19 cellular contexts compared by ENCODE assay signal in genomic region chr12:87795555-87795954, GRCh38.
DNase-seq lines count a peak whose midpoint lies in the region; ATAC-seq, FAIRE-seq and TF ChIP-seq lines count a peak whose summit lies in the region.
"Had no signal": no experiment of that assay in that cellular context is flagged by ENCODE, and none has a peak within 500 bp of the region (broad histone marks: within the 10 kb centered on the region; RNA-seq: fewer than 3 reads in every experiment).

No MANE protein-coding gene starts in this region.

- no peak for TF ChIP-seq POLR2A in A549 (IDR thresholded peaks at IDR 0.05; ENCODE audit: low read length)
- no peak for TF ChIP-seq POLR2A in H54 (IDR thresholded peaks at IDR 0.05; ENCODE audit: low read depth, low read length)

- no peak for DNase-seq in A549 (ENCODE audit: low read depth in 1 of 2, low spot score in 1 of 2)
- no peak for DNase-seq in H54 (ENCODE audit: insufficient read length, low spot score)
- DNase-seq in mesothelial cell of epicardium (ENCODE audit: low spot score in 2 of 2, unreplicated experiment in 2 of 2) = no peak
- no peak for DNase-seq in NCI-H774 (lab: John Stamatoyannopoulos, UW)
- DNase-seq in NCI-H187 treated with DMSO at 0.1 percent for 48 hours (lab: John Stamatoyannopoulos, UW) = no peak
- DNase-seq: 8988T; C1 segment of cervical spinal cord; Calu3; CD4-positive, alpha-beta memory T cell; COR-L47; DMS153; DND-41; GOT3; H7; HCEC 1CT had no signal

- no peak for TF ChIP-seq RAD21 in A549 (conservative IDR thresholded peaks at IDR 0.05 in 1 of 2, IDR thresholded peaks at IDR 0.05 in 1 of 2)

- no peaks in the 10 kb centered on the region for H3K9me3 ChIP-seq in A549

- H3K4me1 Mint-ChIP-seq in mesothelial cell of epicardium = peaks cover 26% of the 10 kb centered on the region
- H3K4me1 Mint-ChIP-seq: CD4-positive, alpha-beta memory T cell had no signal

- peak overlapping the region; percentile 11 for H3K27ac Mint-ChIP-seq in mesothelial cell of epicardium
- H3K27ac Mint-ChIP-seq: CD4-positive, alpha-beta memory T cell had no signal

- H3K27ac ChIP-seq in A549 = peak overlapping the region; percentile 81 to 84

- H3K27me3 Mint-ChIP-seq in mesothelial cell of epicardium (ENCODE audit: low read depth) = no peaks in the 10 kb centered on the region
- H3K27me3 Mint-ChIP-seq: CD4-positive, alpha-beta memory T cell had no signal

- no peak overlapping the region for H3K4me3 Mint-ChIP-seq in mesothelial cell of epicardium
- H3K4me3 Mint-ChIP-seq: CD4-positive, alpha-beta memory T cell had no signal

- 40% methylated on average over 2 of the region's 2 CpGs for WGBS in A549 (ENCODE audit: missing lambda C conversion rate)

- TF ChIP-seq CTCF in A549 (IDR thresholded peaks at IDR 0.05) (no peak), mesothelial cell of epicardium (IDR thresholded peaks at IDR 0.05; ENCODE audit: unreplicated experiment) (no peak)

- H3K9me3 Mint-ChIP-seq in mesothelial cell of epicardium = no peaks in the 10 kb centered on the region

- CTCF ChIA-PET in A549 (lab: Yijun Ruan, JAX) = interaction anchor here (1.0 to 1.2 kb wide), 2 partner anchors 52 to 53 kb away, joined by 3 to 4 read pairs; no protein-coding TSS in a partner anchor

- POLR2A ChIA-PET in A549 (lab: Yijun Ruan, JAX) = no interaction called here

- H3K4me2 ChIP-seq in A549 = peak overlapping the region; percentile 67; the same call in 2 of the 3 replicates

- no peak for TF ChIP-seq EP300 in A549 (IDR thresholded peaks at IDR 0.05)

- peaks cover 81% of the 10 kb centered on the region for H3K4me1 ChIP-seq in A549

- no peak overlapping the region for H3K4me3 ChIP-seq in A549

- ATAC-seq in A549 = no peak
- ATAC-seq in SK-N-SH treated with all-trans-retinoic acid at 6 μM for 48 hours = peak; percentile 73
- no peak for ATAC-seq in HG03520 (IDR thresholded peaks at IDR 0.05; ENCODE audit: unreplicated experiment)

- FAIRE-seq in A549 (lab: Jason Lieb, UNC) = no peak
- FAIRE-seq in H54 (lab: Jason Lieb, UNC) = peak; percentile 67
- FAIRE-seq: G401.6, GM12892 had no signal

- no peaks in the 10 kb centered on the region for H3K36me3 Mint-ChIP-seq in mesothelial cell of epicardium
- H3K36me3 Mint-ChIP-seq: CD4-positive, alpha-beta memory T cell had no signal

TF ChIP-seq in A549, 52 proteins besides CTCF, POLR2A, EP300 and RAD21:
- TF ChIP-seq JUN (IDR thresholded peaks at IDR 0.05) = no peak
- TF ChIP-seq, protein P1, sequence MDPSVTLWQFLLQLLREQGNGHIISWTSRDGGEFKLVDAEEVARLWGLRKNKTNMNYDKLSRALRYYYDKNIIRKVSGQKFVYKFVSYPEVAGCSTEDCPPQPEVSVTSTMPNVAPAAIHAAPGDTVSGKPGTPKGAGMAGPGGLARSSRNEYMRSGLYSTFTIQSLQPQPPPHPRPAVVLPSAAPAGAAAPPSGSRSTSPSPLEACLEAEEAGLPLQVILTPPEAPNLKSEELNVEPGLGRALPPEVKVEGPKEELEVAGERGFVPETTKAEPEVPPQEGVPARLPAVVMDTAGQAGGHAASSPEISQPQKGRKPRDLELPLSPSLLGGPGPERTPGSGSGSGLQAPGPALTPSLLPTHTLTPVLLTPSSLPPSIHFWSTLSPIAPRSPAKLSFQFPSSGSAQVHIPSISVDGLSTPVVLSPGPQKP (IDR thresholded peaks at IDR 0.05; ENCODE audit: low read depth, low read length) = no peak
- TF ChIP-seq CHD4 (IDR thresholded peaks at IDR 0.05; ENCODE audit: borderline replicate concordance) = no peak
- no peak for TF ChIP-seq TFCP2L1 (CRISPR knock-in tag; IDR thresholded peaks at IDR 0.05)
- TF ChIP-seq SMC3 (IDR thresholded peaks at IDR 0.05) = no peak

TF ChIP-seq in SK-N-SH treated with all-trans-retinoic acid at 6 μM for 48 hours, 23 proteins besides CTCF, POLR2A, EP300 and RAD21:
- TF ChIP-seq ZC3H10 (CRISPR knock-in tag; IDR thresholded peaks at IDR 0.05) (no peak), ISL1 (CRISPR knock-in tag; IDR thresholded peaks at IDR 0.05) (peak; percentile 42)
- TF ChIP-seq, protein P2, sequence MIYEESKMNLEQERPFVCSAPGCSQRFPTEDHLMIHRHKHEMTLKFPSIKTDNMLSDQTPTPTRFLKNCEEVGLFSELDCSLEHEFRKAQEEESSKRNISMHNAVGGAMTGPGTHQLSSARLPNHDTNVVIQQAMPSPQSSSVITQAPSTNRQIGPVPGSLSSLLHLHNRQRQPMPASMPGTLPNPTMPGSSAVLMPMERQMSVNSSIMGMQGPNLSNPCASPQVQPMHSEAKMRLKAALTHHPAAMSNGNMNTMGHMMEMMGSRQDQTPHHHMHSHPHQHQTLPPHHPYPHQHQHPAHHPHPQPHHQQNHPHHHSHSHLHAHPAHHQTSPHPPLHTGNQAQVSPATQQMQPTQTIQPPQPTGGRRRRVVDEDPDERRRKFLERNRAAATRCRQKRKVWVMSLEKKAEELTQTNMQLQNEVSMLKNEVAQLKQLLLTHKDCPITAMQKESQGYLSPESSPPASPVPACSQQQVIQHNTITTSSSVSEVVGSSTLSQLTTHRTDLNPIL (CRISPR knock-in tag; IDR thresholded peaks at IDR 0.05; ENCODE audit: low read depth) = no peak
TF ChIP-seq in SK-N-SH treated with all-trans-retinoic acid at 6 μM for 48 hours: peak in this region for 1.
